Comparison of ENCODE assay signal across 18 cellular contexts in the genomic region with DNA sequence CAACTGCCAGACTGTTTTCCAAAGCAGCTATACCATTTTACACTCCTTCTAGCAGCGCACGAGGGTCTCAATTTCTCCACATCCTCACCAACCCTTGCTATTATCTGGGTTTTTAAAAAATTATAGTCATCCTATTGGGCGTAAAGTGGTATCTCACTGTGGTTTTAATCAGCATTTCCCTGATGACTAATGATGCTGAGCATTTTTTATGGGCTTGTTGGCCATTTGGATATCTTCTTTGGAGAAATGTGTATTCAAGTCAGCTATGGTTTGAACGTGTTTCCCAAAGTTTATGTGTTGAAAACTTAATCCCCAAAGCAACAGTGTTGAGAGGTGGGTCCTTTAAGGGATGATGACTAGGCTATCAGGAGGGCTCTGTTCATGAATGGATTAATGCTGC. TPM values are rescaled to one million over a fixed set of nuclear protein-coding genes. Genes with fewer than 3 reads are reported as not detected.
DNase-seq lines count a peak whose midpoint lies in the region; ATAC-seq, FAIRE-seq and TF ChIP-seq lines count a peak whose summit lies in the region.
"Had no signal": no experiment of that assay in that cellular context is flagged by ENCODE, and none has a peak within 500 bp of the region (broad histone marks: within the 10 kb centered on the region; RNA-seq: fewer than 3 reads in every experiment).

No MANE protein-coding gene starts in this region.

- DNase-seq in EH (ENCODE audit: low read depth) (peak; percentile 54), RPMI7951 (ENCODE audit: low read depth) (peak; percentile 40), K562 (ENCODE audit: extremely low read depth in 1 of 4, low spot score in 3 of 4) (no peak), non-pigmented ciliary epithelial cell (ENCODE audit: low read depth) (peak; percentile 13), GOT3 (lab: John Stamatoyannopoulos, UW) (no peak), frontal cortex (ENCODE audit: low spot score in 2 of 2) (no peak), NCI-H2227 treated with DMSO at 0.1 percent for 48 hours (lab: John Stamatoyannopoulos, UW) (no peak)
- DNase-seq: CD4-positive, alpha-beta memory T cell; DMS79; H7; Karpas-422; NCI-H1417; NCI-H2029; NCI-H345; NCI-H526 treated with DMSO at 0.1 percent for 48 hours; NK-92 treated with Interleukin-12 subunit alpha and Interleukin-12 subunit beta, amount 100 ng/mL, for 24 hours; PC-3 had no signal

- no peak for TF ChIP-seq CTCF in K562 (IDR thresholded peaks at IDR 0.05 in 2 of 3, conservative IDR thresholded peaks at IDR 0.05 in 1 of 3; ENCODE audit: insufficient read depth in 2 of 3, low read depth in 1 of 3, low read length in 3 of 3)

- H3K4me2 ChIP-seq in K562 (ENCODE audit: insufficient read depth, low read length), result no peak overlapping the region

- H3K27ac ChIP-seq in K562 (ENCODE audit: extremely low read depth, low read depth, low read length), result no peak overlapping the region

- no peak overlapping the region for H3K4me3 ChIP-seq in K562

- 63% methylated on average over 4 of the region's 4 CpGs for WGBS in K562 (ENCODE audit: insufficient coverage, low coverage, missing lambda C conversion rate)

- POLR2A ChIA-PET in K562 (lab: Yijun Ruan, JAX), result interaction anchor here (0.6 kb wide), 1 partner anchor 1391 kb away, joined by 3 read pairs; no protein-coding TSS in a partner anchor

- intact Hi-C loops in K562 (cut with micrococcal nuclease), result no loop called here

- peaks cover 61% of the 10 kb centered on the region for H3K36me3 ChIP-seq in K562 (ENCODE audit: control insufficient read depth, insufficient read depth, low read length)

- no peaks in the 10 kb centered on the region for H3K9me1 ChIP-seq in K562 (ENCODE audit: control insufficient read depth, insufficient read depth, low read length)

- peaks cover 0 to 20% of the 10 kb centered on the region in 2 experiments; a peak in 4 of 5 replicates for H3K4me1 ChIP-seq in K562 (replicated peaks in 1 of 2; ENCODE audit: control insufficient read depth in 2 of 2, insufficient read depth in 2 of 2, low read length in 2 of 2)

- no peak overlapping the region for H2AFZ ChIP-seq in K562 (ENCODE audit: low read depth, low read length)

- no peak for TF ChIP-seq RAD21 in K562 (CRISPR knock-in tag; conservative IDR thresholded peaks at IDR 0.05 in 1 of 2, IDR thresholded peaks at IDR 0.05 in 1 of 2)

- BruUV-seq in K562 (replicated peaks; lab: Mats Ljungman, UMichigan), result no TSS peak

- H3K79me2 ChIP-seq in K562 (ENCODE audit: control insufficient read depth, insufficient read depth, low read length), result peaks cover 51% of the 10 kb centered on the region

- H3K9me3 ChIP-seq in K562 (replicated peaks; ENCODE audit: control insufficient read depth, insufficient read depth, low read depth, low read length), result no peaks in the 10 kb centered on the region

- ATAC-seq in K562 (no peak), GM21381 (IDR thresholded peaks at IDR 0.05; ENCODE audit: unreplicated experiment) (no peak)
- ATAC-seq: PC-3 had no signal

- no peak for TF ChIP-seq EP300 in K562 (IDR thresholded peaks at IDR 0.05; ENCODE audit: low read length)

- no peak overlapping the region for H3K9ac ChIP-seq in K562 (ENCODE audit: insufficient read depth in 1 of 2, low read depth in 2 of 2, low read length in 2 of 2)

- no peak for TF ChIP-seq POLR2A in K562 (conservative IDR thresholded peaks at IDR 0.05)

- no peaks in the 10 kb centered on the region for H3K27me3 ChIP-seq in K562 (ENCODE audit: control insufficient read depth in 2 of 2, insufficient read depth in 2 of 2, low read length in 2 of 2)

- H4K20me1 ChIP-seq in K562 (replicated peaks; ENCODE audit: control insufficient read depth, insufficient read depth, low read length), result no peaks in the 10 kb centered on the region; the same call in 1 of the 2 replicates

- in situ Hi-C loops in K562 (cut with MboI), result no loop called here

- CTCF ChIA-PET in K562 (lab: Yijun Ruan, JAX; ENCODE audit: low intra/inter-chr PET ratio), result no interaction called here

- FAIRE-seq in K562 (lab: Jason Lieb, UNC), result no peak
- no peak for FAIRE-seq in frontal cortex (lab: Jason Lieb, UNC)

TF ChIP-seq in K562, 482 proteins besides CTCF, POLR2A, EP300 and RAD21:
- TF ChIP-seq RBM39 (optimal IDR thresholded peaks at IDR 0.05; ENCODE audit: low read depth, low read length) (no peak), STAT5B (CRISPR knock-in tag; IDR thresholded peaks at IDR 0.05) (no peak), FOSL1 (tag; conservative IDR thresholded peaks at IDR 0.05) (peak; percentile 70), SMAD4 (CRISPR knock-in tag; conservative IDR thresholded peaks at IDR 0.05) (no peak), CBX8 (IDR thresholded peaks at IDR 0.05; ENCODE audit: borderline replicate concordance, extremely low read depth, low read depth, low read length, poor library complexity, severe bottlenecking) (no peak), RFX5 (IDR thresholded peaks at IDR 0.05; ENCODE audit: low read depth, low read length) (no peak), SRSF1 (IDR thresholded peaks at IDR 0.05; ENCODE audit: low read depth, low read length) (no peak), MLLT1 (IDR thresholded peaks at IDR 0.05) (no peak), TSC22D4 (tag; IDR thresholded peaks at IDR 0.05) (no peak)

RNA-seq across cellular contexts. Expression of gene MCUR1, which starts 6.7 kb away (rescaled TPM):
- 23.3 and 23.5 TPM in 2 replicates for total RNA-seq in RPMI7951 (2014; rRNA removed; shearing (Covaris generic))
- 9.3 and 14.6 TPM in 2 replicates for total RNA-seq in K562 (2011; cell fraction: chromatin; rRNA removed; ENCODE audit: low replicate concordance)
- total RNA-seq in K562 (2011; cell fraction: nucleolus; rRNA removed), result 7.3 and 8.6 TPM in 2 replicates
- total RNA-seq in K562 (2011; cell fraction: nucleoplasm; rRNA removed), result 14.8 and 27.5 TPM in 2 replicates
- total RNA-seq in K562 (2014; rRNA removed) (42.2 and 42.5 TPM in 2 replicates), K562 (2014; rRNA removed; fragmentation: Illumina TruSeq; extraction: Trizol) (46.8 and 52.6 TPM in 2 replicates), K562 (2015; rRNA removed; fragmentation: Illumina TruSeq; extraction: Trizol) (52.9 and 55.5 TPM in 2 replicates), K562 (2021) (60.2 and 62.6 TPM in 2 replicates), frontal cortex (25.3 TPM)
- polyA plus RNA-seq in K562 (2011; rRNA removed) (20.5 and 27.9 TPM in 2 replicates), K562 (2014; fragmentation: Illumina TruSeq; extraction: Trizol) (28.8 and 34.6 TPM in 2 replicates), K562 (2014; fragmentation: Nextera tagmentation; extraction: Ambion mirVana) (1 to 10 TPM; 5.1 to 7.7 TPM), K562 (2014; rRNA removed) (35.4 and 41.4 TPM in 2 replicates)
- polyA plus RNA-seq in K562 (2011; cell fraction: cytosol; rRNA removed), result 17.9 and 19.6 TPM in 2 replicates
- 5.9 and 6.6 TPM in 2 replicates for polyA plus RNA-seq in K562 (2011; cell fraction: nucleus; rRNA removed)
- 27.9 and 32.3 TPM in 2 replicates for polyA plus RNA-seq in K562 (2012)
- polyA minus RNA-seq in K562 (2011; rRNA and poly(A)+ RNA removed), result 22.3 and 25.4 TPM in 2 replicates
- polyA minus RNA-seq in K562 (2011; cell fraction: cytosol; rRNA and poly(A)+ RNA removed), result 12.9 and 13.6 TPM in 2 replicates
- 5.7 and 7.9 TPM in 2 replicates for polyA minus RNA-seq in K562 (2011; cell fraction: nucleus; rRNA and poly(A)+ RNA removed)

Comparison
In these comparisons a context has a peak if more than half of its experiments do, and no peak if none do; other contexts are left out.
1. DNase-seq: peak in EH (single experiment), RPMI7951 (single experiment) and non-pigmented ciliary epithelial cell (single experiment); none in K562 (0 of 4), GOT3 (single experiment), frontal cortex (0 of 2) and NCI-H2227 treated with DMSO at 0.1 percent for 48 hours (single experiment).